ENCODE assay signal across 25 cellular contexts in genomic region chr21:26519142-26519541, GRCh38. TPM values are rescaled to one million over a fixed set of nuclear protein-coding genes. Genes with fewer than 3 reads are reported as not detected.
"Had no signal": no experiment of that assay in that cellular context is flagged by ENCODE, and none has a peak within 500 bp of the region (broad histone marks: within the 10 kb centered on the region; RNA-seq: fewer than 3 reads in every experiment).

No MANE protein-coding gene starts in this region.

- H3K36me3 Mint-ChIP-seq: memory B cell; naive thymus-derived CD4-positive, alpha-beta T cell; natural killer cell treated with Interleukin-12 subunit alpha and Interleukin-12 subunit beta and Interleukin-15 and Interleukin-18, amount 100 ng/mL, for 72 hours; stimulated activated memory B cell treated with anti-CD40 and anti-IgM and Interleukin-4, amounts not matched to agents 10 μg/mL and 1 μg/mL and 100 μg/mL, for 72 hours had no signal

- H3K27ac Mint-ChIP-seq: memory B cell; naive thymus-derived CD4-positive, alpha-beta T cell; natural killer cell treated with Interleukin-12 subunit alpha and Interleukin-12 subunit beta and Interleukin-15 and Interleukin-18, amount 100 ng/mL, for 72 hours; stimulated activated memory B cell treated with anti-CD40 and anti-IgM and Interleukin-4, amounts not matched to agents 10 μg/mL and 1 μg/mL and 100 μg/mL, for 72 hours; stimulated activated naive CD8-positive, alpha-beta T cell treated with anti-CD3 and anti-CD28 coated beads, Interleukin-15, amount 100 ng/mL, for 72 hours; type B pancreatic cell had no signal

- DNase-seq: heart right ventricle; islet precursor cell; left ventricle myocardium inferior; midbrain; mucosa of descending colon; naive thymus-derived CD4-positive, alpha-beta T cell; nucleus accumbens; pancreas; retina; right cardiac atrium; small intestine; spleen; stimulated activated CD4-positive, alpha-beta T cell treated with anti-CD3 and anti-CD28 coated beads, Interleukin-2, amount 100 ng/mL, for 48 hours; stimulated activated CD4-positive, alpha-beta T cell treated with anti-CD3 and anti-CD28 coated beads, Interleukin-4, amount 100 ng/mL, for 4 hours; stimulated activated CD8-positive, alpha-beta memory T cell treated with anti-CD3 and anti-CD28 coated beads, Interleukin-4, amount 100 ng/mL, for 48 hours; stimulated activated naive CD4-positive, alpha-beta T cell treated with Interleukin-2 at 50 U/mL for 16 hours; stimulated activated naive CD8-positive, alpha-beta T cell treated with anti-CD3 and anti-CD28 coated beads, Interleukin-15, amount 100 ng/mL, for 72 hours; substantia nigra; uterus had no signal

- H3K4me3 Mint-ChIP-seq: memory B cell; naive thymus-derived CD4-positive, alpha-beta T cell; natural killer cell treated with Interleukin-12 subunit alpha and Interleukin-12 subunit beta and Interleukin-15 and Interleukin-18, amount 100 ng/mL, for 72 hours; stimulated activated memory B cell treated with anti-CD40 and anti-IgM and Interleukin-4, amounts not matched to agents 10 μg/mL and 1 μg/mL and 100 μg/mL, for 72 hours; stimulated activated naive CD8-positive, alpha-beta T cell treated with anti-CD3 and anti-CD28 coated beads, Interleukin-15, amount 100 ng/mL, for 72 hours; type B pancreatic cell had no signal

- H3K4me1 Mint-ChIP-seq: memory B cell; naive thymus-derived CD4-positive, alpha-beta T cell; stimulated activated memory B cell treated with anti-CD40 and anti-IgM and Interleukin-4, amounts not matched to agents 10 μg/mL and 1 μg/mL and 100 μg/mL, for 72 hours; stimulated activated naive CD8-positive, alpha-beta T cell treated with anti-CD3 and anti-CD28 coated beads, Interleukin-15, amount 100 ng/mL, for 72 hours had no signal

- ATAC-seq: heart right ventricle; mucosa of descending colon; naive thymus-derived CD4-positive, alpha-beta T cell; natural killer cell treated with Interleukin-12 subunit alpha and Interleukin-12 subunit beta and Interleukin-15 and Interleukin-18, amount 100 ng/mL, for 72 hours; pancreas; right cardiac atrium; sciatic nerve; stimulated activated memory B cell treated with anti-CD40 and anti-IgM and Interleukin-4, amounts not matched to agents 10 μg/mL and 1 μg/mL and 100 μg/mL, for 72 hours; stimulated activated naive CD8-positive, alpha-beta T cell treated with anti-CD3 and anti-CD28 coated beads, Interleukin-15, amount 100 ng/mL, for 72 hours had no signal

- H3K27me3 Mint-ChIP-seq: memory B cell; natural killer cell treated with Interleukin-12 subunit alpha and Interleukin-12 subunit beta and Interleukin-15 and Interleukin-18, amount 100 ng/mL, for 72 hours; stimulated activated memory B cell treated with anti-CD40 and anti-IgM and Interleukin-4, amounts not matched to agents 10 μg/mL and 1 μg/mL and 100 μg/mL, for 72 hours; stimulated activated naive CD8-positive, alpha-beta T cell treated with anti-CD3 and anti-CD28 coated beads, Interleukin-15, amount 100 ng/mL, for 72 hours; type B pancreatic cell had no signal

RNA-seq across cellular contexts. Expression of gene CYYR1, which starts 53.9 kb away (rescaled TPM):
- total RNA-seq: naive thymus-derived CD4-positive, alpha-beta T cell; natural killer cell treated with Interleukin-12 subunit alpha and Interleukin-12 subunit beta and Interleukin-15 and Interleukin-18, amount 100 ng/mL, for 72 hours; osteoblast had no signal
